Comparison of ENCODE assay signal across 9 cellular contexts in genomic region chr3:32401541-32402052, GRCh38. TPM values are rescaled to one million over a fixed set of nuclear protein-coding genes. Genes with fewer than 3 reads are reported as not detected.
DNase-seq lines count a peak whose midpoint lies in the region; ATAC-seq lines count a peak whose summit lies in the region.
"Had no signal": no experiment of that assay in that cellular context is flagged by ENCODE, and none has a peak within 500 bp of the region (broad histone marks: within the 10 kb centered on the region; RNA-seq: fewer than 3 reads in every experiment).

No MANE protein-coding gene starts in this region.

- no peaks in the 10 kb centered on the region for H3K9me3 Mint-ChIP-seq in activated T-helper 1 cell treated with anti-CD3 and anti-CD28 coated beads, Interleukin-12 subunit alpha, Interleukin-12 subunit beta, Interleukin-2, Interleukin-4 antibody, amounts not matched to agents 30 ng/mL and 10 ng/mL and 1 ng/mL, durations not matched to agents 14 hours and 24 hours and 36 hours

- H3K36me3 Mint-ChIP-seq in activated T-helper 1 cell treated with anti-CD3 and anti-CD28 coated beads, Interleukin-12 subunit alpha, Interleukin-12 subunit beta, Interleukin-2, Interleukin-4 antibody, amounts not matched to agents 30 ng/mL and 10 ng/mL and 1 ng/mL, durations not matched to agents 14 hours and 24 hours and 36 hours (ENCODE audit: low read depth): peaks cover 21% of the 10 kb centered on the region

- intact Hi-C loops in activated T-helper 1 cell treated with anti-CD3 and anti-CD28 coated beads, Interleukin-12 subunit alpha, Interleukin-12 subunit beta, Interleukin-2, Interleukin-4 antibody, amounts not matched to agents 30 ng/mL and 10 ng/mL and 1 ng/mL, durations not matched to agents 14 hours and 24 hours and 36 hours (cut with micrococcal nuclease): loop anchor here (1.0 to 2.0 kb wide), 3 partner anchors 9 to 59 kb away; no protein-coding TSS in a partner anchor

- H3K9me3 ChIP-seq in muscle layer of colon (ENCODE audit: low read length) (no peaks in the 10 kb centered on the region), stomach smooth muscle (ENCODE audit: control insufficient read depth in 2 of 2, low read length in 2 of 2) (no peaks in the 10 kb centered on the region)

- H3K36me3 ChIP-seq in muscle layer of colon (ENCODE audit: insufficient read depth, low read length): no peaks in the 10 kb centered on the region
- H3K36me3 ChIP-seq in stomach smooth muscle (ENCODE audit: control insufficient read depth in 2 of 2, insufficient read depth in 2 of 2, low read length in 2 of 2): no peaks in the 10 kb centered on the region

- H3K9ac ChIP-seq in muscle layer of colon (ENCODE audit: low read length): no peak overlapping the region
- H3K9ac ChIP-seq in stomach smooth muscle (ENCODE audit: low read length in 2 of 2): peak overlapping the region; percentile 51

- H3K4me3 Mint-ChIP-seq in activated T-helper 1 cell treated with anti-CD3 and anti-CD28 coated beads, Interleukin-12 subunit alpha, Interleukin-12 subunit beta, Interleukin-2, Interleukin-4 antibody, amounts not matched to agents 30 ng/mL and 10 ng/mL and 1 ng/mL, durations not matched to agents 14 hours and 24 hours and 36 hours: peak overlapping the region; percentile 92

- H3K27me3 ChIP-seq in muscle layer of colon (ENCODE audit: control insufficient read depth in 1 of 2, insufficient read depth in 2 of 2, low read length in 2 of 2): no peaks in the 10 kb centered on the region
- H3K27me3 ChIP-seq in stomach smooth muscle (ENCODE audit: control insufficient read depth in 1 of 2, insufficient read depth in 2 of 2, low read length in 2 of 2): peaks cover 0 to 2% of the 10 kb centered on the region in 2 donors

- peak overlapping the region; percentile 98 for H3K27ac Mint-ChIP-seq in activated T-helper 1 cell treated with anti-CD3 and anti-CD28 coated beads, Interleukin-12 subunit alpha, Interleukin-12 subunit beta, Interleukin-2, Interleukin-4 antibody, amounts not matched to agents 30 ng/mL and 10 ng/mL and 1 ng/mL, durations not matched to agents 14 hours and 24 hours and 36 hours

- peak; percentile 60 for ATAC-seq in GM19324 (IDR thresholded peaks at IDR 0.05; ENCODE audit: low FRiP score, unreplicated experiment)
- ATAC-seq in HG03439 (IDR thresholded peaks at IDR 0.05; ENCODE audit: unreplicated experiment): peak; percentile 62
- ATAC-seq: HCT116 had no signal

- DNase-seq in AML-193 (lab: John Stamatoyannopoulos, UW): peak; percentile 82 to 91
- peak; percentile 27 for DNase-seq in OCI-M1 (lab: John Stamatoyannopoulos, UW)
- peak; percentile 58 for DNase-seq in activated T-helper 1 cell treated with anti-CD3 and anti-CD28 coated beads, Interleukin-12 subunit alpha, Interleukin-12 subunit beta, Interleukin-2, Interleukin-4 antibody, amounts not matched to agents 30 ng/mL and 10 ng/mL and 1 ng/mL, durations not matched to agents 14 hours and 24 hours and 36 hours (ENCODE audit: low spot score)
- peak; percentile 72 for DNase-seq in fibroblast of gingiva (ENCODE audit: low read depth)

- no peaks in the 10 kb centered on the region for H3K27me3 Mint-ChIP-seq in activated T-helper 1 cell treated with anti-CD3 and anti-CD28 coated beads, Interleukin-12 subunit alpha, Interleukin-12 subunit beta, Interleukin-2, Interleukin-4 antibody, amounts not matched to agents 30 ng/mL and 10 ng/mL and 1 ng/mL, durations not matched to agents 14 hours and 24 hours and 36 hours (ENCODE audit: insufficient read depth)

- H3K4me3 ChIP-seq in muscle layer of colon (ENCODE audit: low read depth in 1 of 2, low read length in 2 of 2) (peak overlapping the region; percentile 61 to 64), stomach smooth muscle (ENCODE audit: low read length in 2 of 2) (peak overlapping the region; percentile 52 to 69)

- H3K4me1 ChIP-seq in muscle layer of colon (ENCODE audit: insufficient read depth, low read length) (peaks cover 9% of the 10 kb centered on the region), stomach smooth muscle (ENCODE audit: control insufficient read depth, insufficient read depth, low read length) (peaks cover 15% of the 10 kb centered on the region)

- H3K27ac ChIP-seq in muscle layer of colon (ENCODE audit: low read depth, low read length) (peak overlapping the region; percentile 68), stomach smooth muscle (ENCODE audit: low read length) (peak overlapping the region; percentile 31)

- H3K4me1 Mint-ChIP-seq in activated T-helper 1 cell treated with anti-CD3 and anti-CD28 coated beads, Interleukin-12 subunit alpha, Interleukin-12 subunit beta, Interleukin-2, Interleukin-4 antibody, amounts not matched to agents 30 ng/mL and 10 ng/mL and 1 ng/mL, durations not matched to agents 14 hours and 24 hours and 36 hours (ENCODE audit: low read depth): peaks cover 81% of the 10 kb centered on the region

RNA-seq across cellular contexts. Expression of gene CMTM7, which starts 9.9 kb away (rescaled TPM):
- 50.6 and 59.7 TPM in 2 replicates for total RNA-seq in activated T-helper 1 cell treated with anti-CD3 and anti-CD28 coated beads, Interleukin-12 subunit alpha, Interleukin-12 subunit beta, Interleukin-2, Interleukin-4 antibody, amounts not matched to agents 30 ng/mL and 10 ng/mL and 1 ng/mL, durations not matched to agents 14 hours and 24 hours and 36 hours

Comparison
In these comparisons a context has a peak if more than half of its experiments do, and no peak if none do; other contexts are left out.
1. Peak in every context shown above with its lines: DNase-seq, ATAC-seq, H3K4me3 ChIP-seq and H3K27ac ChIP-seq.
2. DNase-seq: peak in every context shown above with its lines; median percentile 86 in AML-193; 72 in fibroblast of gingiva; 58 in activated T-helper 1 cell treated with anti-CD3 and anti-CD28 coated beads, Interleukin-12 subunit alpha, Interleukin-12 subunit beta, Interleukin-2, Interleukin-4 antibody, amounts not matched to agents 30 ng/mL and 10 ng/mL and 1 ng/mL, durations not matched to agents 14 hours and 24 hours and 36 hours; 27 in OCI-M1.